Comparison of ENCODE assay signal across 1 cellular context in genomic region chr17:34670618-34671017, GRCh38.
TF ChIP-seq lines count a peak whose summit lies in the region.

No MANE protein-coding gene starts in this region.

TF ChIP-seq in GM23338, 12 proteins besides CTCF, POLR2A, EP300 and RAD21:
- TF ChIP-seq, protein P1, sequence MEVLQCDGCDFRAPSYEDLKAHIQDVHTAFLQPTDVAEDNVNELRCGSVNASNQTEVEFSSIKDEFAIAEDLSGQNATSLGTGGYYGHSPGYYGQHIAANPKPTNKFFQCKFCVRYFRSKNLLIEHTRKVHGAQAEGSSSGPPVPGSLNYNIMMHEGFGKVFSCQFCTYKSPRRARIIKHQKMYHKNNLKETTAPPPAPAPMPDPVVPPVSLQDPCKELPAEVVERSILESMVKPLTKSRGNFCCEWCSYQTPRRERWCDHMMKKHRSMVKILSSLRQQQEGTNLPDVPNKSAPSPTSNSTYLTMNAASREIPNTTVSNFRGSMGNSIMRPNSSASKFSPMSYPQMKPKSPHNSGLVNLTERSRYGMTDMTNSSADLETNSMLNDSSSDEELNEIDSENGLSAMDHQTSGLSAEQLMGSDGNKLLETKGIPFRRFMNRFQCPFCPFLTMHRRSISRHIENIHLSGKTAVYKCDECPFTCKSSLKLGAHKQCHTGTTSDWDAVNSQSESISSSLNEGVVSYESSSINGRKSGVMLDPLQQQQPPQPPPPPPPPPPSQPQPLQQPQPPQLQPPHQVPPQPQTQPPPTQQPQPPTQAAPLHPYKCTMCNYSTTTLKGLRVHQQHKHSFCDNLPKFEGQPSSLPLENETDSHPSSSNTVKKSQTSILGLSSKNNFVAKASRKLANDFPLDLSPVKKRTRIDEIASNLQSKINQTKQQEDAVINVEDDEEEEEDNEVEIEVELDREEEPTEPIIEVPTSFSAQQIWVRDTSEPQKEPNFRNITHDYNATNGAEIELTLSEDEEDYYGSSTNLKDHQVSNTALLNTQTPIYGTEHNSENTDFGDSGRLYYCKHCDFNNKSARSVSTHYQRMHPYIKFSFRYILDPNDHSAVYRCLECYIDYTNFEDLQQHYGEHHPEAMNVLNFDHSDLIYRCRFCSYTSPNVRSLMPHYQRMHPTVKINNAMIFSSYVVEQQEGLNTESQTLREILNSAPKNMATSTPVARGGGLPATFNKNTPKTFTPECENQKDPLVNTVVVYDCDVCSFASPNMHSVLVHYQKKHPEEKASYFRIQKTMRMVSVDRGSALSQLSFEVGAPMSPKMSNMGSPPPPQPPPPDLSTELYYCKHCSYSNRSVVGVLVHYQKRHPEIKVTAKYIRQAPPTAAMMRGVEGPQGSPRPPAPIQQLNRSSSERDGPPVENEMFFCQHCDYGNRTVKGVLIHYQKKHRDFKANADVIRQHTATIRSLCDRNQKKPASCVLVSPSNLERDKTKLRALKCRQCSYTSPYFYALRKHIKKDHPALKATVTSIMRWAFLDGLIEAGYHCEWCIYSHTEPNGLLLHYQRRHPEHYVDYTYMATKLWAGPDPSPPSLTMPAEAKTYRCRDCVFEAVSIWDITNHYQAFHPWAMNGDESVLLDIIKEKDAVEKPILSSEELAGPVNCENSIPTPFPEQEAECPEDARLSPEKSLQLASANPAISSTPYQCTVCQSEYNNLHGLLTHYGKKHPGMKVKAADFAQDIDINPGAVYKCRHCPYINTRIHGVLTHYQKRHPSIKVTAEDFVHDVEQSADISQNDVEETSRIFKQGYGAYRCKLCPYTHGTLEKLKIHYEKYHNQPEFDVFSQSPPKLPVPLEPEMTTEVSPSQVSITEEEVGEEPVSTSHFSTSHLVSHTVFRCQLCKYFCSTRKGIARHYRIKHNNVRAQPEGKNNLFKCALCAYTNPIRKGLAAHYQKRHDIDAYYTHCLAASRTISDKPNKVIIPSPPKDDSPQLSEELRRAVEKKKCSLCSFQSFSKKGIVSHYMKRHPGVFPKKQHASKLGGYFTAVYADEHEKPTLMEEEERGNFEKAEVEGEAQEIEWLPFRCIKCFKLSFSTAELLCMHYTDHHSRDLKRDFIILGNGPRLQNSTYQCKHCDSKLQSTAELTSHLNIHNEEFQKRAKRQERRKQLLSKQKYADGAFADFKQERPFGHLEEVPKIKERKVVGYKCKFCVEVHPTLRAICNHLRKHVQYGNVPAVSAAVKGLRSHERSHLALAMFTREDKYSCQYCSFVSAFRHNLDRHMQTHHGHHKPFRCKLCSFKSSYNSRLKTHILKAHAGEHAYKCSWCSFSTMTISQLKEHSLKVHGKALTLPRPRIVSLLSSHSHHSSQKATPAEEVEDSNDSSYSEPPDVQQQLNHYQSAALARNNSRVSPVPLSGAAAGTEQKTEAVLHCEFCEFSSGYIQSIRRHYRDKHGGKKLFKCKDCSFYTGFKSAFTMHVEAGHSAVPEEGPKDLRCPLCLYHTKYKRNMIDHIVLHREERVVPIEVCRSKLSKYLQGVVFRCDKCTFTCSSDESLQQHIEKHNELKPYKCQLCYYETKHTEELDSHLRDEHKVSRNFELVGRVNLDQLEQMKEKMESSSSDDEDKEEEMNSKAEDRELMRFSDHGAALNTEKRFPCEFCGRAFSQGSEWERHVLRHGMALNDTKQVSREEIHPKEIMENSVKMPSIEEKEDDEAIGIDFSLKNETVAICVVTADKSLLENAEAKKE (CRISPR knock-in tag; IDR thresholded peaks at IDR 0.05): no peak
- TF ChIP-seq EZH2 (IDR thresholded peaks at IDR 0.05; ENCODE audit: low read depth, unreplicated experiment): no peak
- TF ChIP-seq ZNF331 (CRISPR knock-in tag; IDR thresholded peaks at IDR 0.05; ENCODE audit: low read depth): no peak
- TF ChIP-seq EZH2phosphoT487 (IDR thresholded peaks at IDR 0.05; ENCODE audit: unreplicated experiment): no peak
- TF ChIP-seq NANOG (IDR thresholded peaks at IDR 0.05; ENCODE audit: borderline replicate concordance): no peak
- TF ChIP-seq, protein P2, sequence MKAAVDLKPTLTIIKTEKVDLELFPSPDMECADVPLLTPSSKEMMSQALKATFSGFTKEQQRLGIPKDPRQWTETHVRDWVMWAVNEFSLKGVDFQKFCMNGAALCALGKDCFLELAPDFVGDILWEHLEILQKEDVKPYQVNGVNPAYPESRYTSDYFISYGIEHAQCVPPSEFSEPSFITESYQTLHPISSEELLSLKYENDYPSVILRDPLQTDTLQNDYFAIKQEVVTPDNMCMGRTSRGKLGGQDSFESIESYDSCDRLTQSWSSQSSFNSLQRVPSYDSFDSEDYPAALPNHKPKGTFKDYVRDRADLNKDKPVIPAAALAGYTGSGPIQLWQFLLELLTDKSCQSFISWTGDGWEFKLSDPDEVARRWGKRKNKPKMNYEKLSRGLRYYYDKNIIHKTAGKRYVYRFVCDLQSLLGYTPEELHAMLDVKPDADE (IDR thresholded peaks at IDR 0.05): no peak
- no peak for TF ChIP-seq CREB1 (CRISPR knock-in tag; IDR thresholded peaks at IDR 0.05; ENCODE audit: low read depth)
- TF ChIP-seq ZNF114 (CRISPR knock-in tag; IDR thresholded peaks at IDR 0.05): no peak
- TF ChIP-seq JUNB (IDR thresholded peaks at IDR 0.05; ENCODE audit: unreplicated experiment): no peak
- no peak for TF ChIP-seq POLR2AphosphoS5 (IDR thresholded peaks at IDR 0.05; ENCODE audit: low read depth)
